Comparison of ENCODE assay signal across 8 cellular contexts in genomic region chr5:1140188-1140817, GRCh38.
DNase-seq lines count a peak whose midpoint lies in the region; ATAC-seq and TF ChIP-seq lines count a peak whose summit lies in the region.

No MANE protein-coding gene starts in this region.

- peak; percentile 77 for TF ChIP-seq CTCF in GM10248 (IDR thresholded peaks at IDR 0.05; ENCODE audit: control extremely low read depth, extremely low read depth, low read depth, missing control alignments)

- peaks cover 35% of the 10 kb centered on the region for H3K27me3 Mint-ChIP-seq in dendritic cell treated with granulocyte-macrophage colony-stimulating factor and Interleukin-4, amounts not matched to agents 40 ng/mL and 50 ng/mL, for 4 days

- intact Hi-C loops in dendritic cell treated with granulocyte-macrophage colony-stimulating factor and Interleukin-4, amounts not matched to agents 40 ng/mL and 50 ng/mL, for 4 days (cut with micrococcal nuclease), result loop anchor here (1.0 kb wide), 1 partner anchor 217 kb away; no protein-coding TSS in a partner anchor

- CTCF ChIA-PET in GM10248 (lab: Yijun Ruan, JAX), result interaction anchor here (0.8 to 2.6 kb wide), 19 partner anchors 8 to 952 kb away, joined by 3 to 14 read pairs (median 5); no protein-coding TSS in a partner anchor

- peak overlapping the region; percentile 42 for H3K27ac Mint-ChIP-seq in dendritic cell treated with granulocyte-macrophage colony-stimulating factor and Interleukin-4, amounts not matched to agents 40 ng/mL and 50 ng/mL, for 4 days

- H3K36me3 Mint-ChIP-seq in dendritic cell treated with granulocyte-macrophage colony-stimulating factor and Interleukin-4, amounts not matched to agents 40 ng/mL and 50 ng/mL, for 4 days (ENCODE audit: low read depth), result no peaks in the 10 kb centered on the region

- POLR2A ChIA-PET in GM10248 (lab: Yijun Ruan, JAX), result no interaction called here

- H3K4me1 Mint-ChIP-seq in dendritic cell treated with granulocyte-macrophage colony-stimulating factor and Interleukin-4, amounts not matched to agents 40 ng/mL and 50 ng/mL, for 4 days (ENCODE audit: low read depth), result peaks cover 31% of the 10 kb centered on the region

- H3K9me3 Mint-ChIP-seq in dendritic cell treated with granulocyte-macrophage colony-stimulating factor and Interleukin-4, amounts not matched to agents 40 ng/mL and 50 ng/mL, for 4 days, result no peaks in the 10 kb centered on the region

- H3K4me3 Mint-ChIP-seq in dendritic cell treated with granulocyte-macrophage colony-stimulating factor and Interleukin-4, amounts not matched to agents 40 ng/mL and 50 ng/mL, for 4 days, result no peak overlapping the region

- DNase-seq in GM10248 (ENCODE audit: extremely low spot score) (peak; percentile 87), NCI-H226 (peak; percentile 44), medulla oblongata (ENCODE audit: extremely low spot score) (peak; percentile 53)
- peak; percentile 80 for DNase-seq in activated CD4-positive, alpha-beta T cell treated with anti-CD3 and anti-CD28 coated beads, Interleukin-2, amount 50 U/mL, for 1 hour
- DNase-seq in stimulated activated CD8-positive, alpha-beta memory T cell treated with anti-CD3 and anti-CD28 coated beads, Interleukin-4, amount 100 ng/mL, for 1 hour (ENCODE audit: low read depth in 2 of 2, low spot score in 1 of 2), result peak; percentile 48 to 58

- ATAC-seq in HG02970 (IDR thresholded peaks at IDR 0.05; ENCODE audit: low FRiP score, unreplicated experiment) (peak; percentile 69), GM21381 (IDR thresholded peaks at IDR 0.05; ENCODE audit: unreplicated experiment) (no peak)
